Comparison of ENCODE assay signal across 11 cellular contexts in the genomic region with DNA sequence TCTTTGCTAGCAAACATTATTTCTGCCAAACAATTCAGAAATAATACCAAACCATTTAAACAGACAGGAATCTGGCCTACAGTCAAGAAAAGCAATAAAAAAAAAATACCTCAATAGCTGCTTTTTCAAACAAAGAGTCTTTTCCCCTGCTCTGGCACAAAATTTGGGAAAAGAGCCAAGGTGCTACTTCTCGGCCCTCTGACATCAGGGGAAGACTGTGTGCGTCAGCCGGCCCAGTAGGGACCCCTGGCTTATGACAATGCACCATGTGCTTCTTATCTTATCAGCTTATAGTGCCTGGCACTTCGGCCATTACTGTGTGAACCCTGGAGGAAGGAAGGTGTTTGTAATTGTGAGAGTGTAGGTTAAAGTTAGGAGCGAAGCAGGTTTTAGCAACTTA.
DNase-seq lines count a peak whose midpoint lies in the region; ATAC-seq and TF ChIP-seq lines count a peak whose summit lies in the region.
"Had no signal": no experiment of that assay in that cellular context is flagged by ENCODE, and none has a peak within 500 bp of the region (broad histone marks: within the 10 kb centered on the region; RNA-seq: fewer than 3 reads in every experiment).

No MANE protein-coding gene starts in this region.

- CTCF ChIA-PET in Panc1 (lab: Charles Lee), result no interaction called here

- H3K4me1 ChIP-seq in ACC112 (ENCODE audit: control insufficient read depth, insufficient read depth, low read length, unreplicated experiment) (peaks cover 42% of the 10 kb centered on the region), Panc1 (ENCODE audit: control insufficient read depth, insufficient read depth, low read length) (peaks cover 60% of the 10 kb centered on the region), gastroesophageal sphincter (peaks cover 0 to 20% (median 0%) of the 10 kb centered on the region in 3 donors), osteoblast (ENCODE audit: insufficient read depth, low read length) (peaks cover 15% of the 10 kb centered on the region)

- ATAC-seq in Panc1 (peak; percentile 46), gastroesophageal sphincter (peak; percentile 74)
- ATAC-seq: natural killer cell had no signal

- H2AFZ ChIP-seq in ACC112 (ENCODE audit: low read length, unreplicated experiment), result peak overlapping the region; percentile 34
- H2AFZ ChIP-seq in osteoblast (ENCODE audit: low read length), result no peak overlapping the region

- POLR2A ChIA-PET in Panc1 (lab: Charles Lee), result interaction anchor here (0.5 kb wide), 1 partner anchor 30 kb away, joined by 3 read pairs; no protein-coding TSS in a partner anchor

- in situ Hi-C loops in Panc1 (cut with HindIII; ENCODE audit: low pct_unique_long_range_greater_than_20kb, low sequenced_read_pairs), result no loop called here

- 18 to 22% methylated on average over 4 to 5 of the region's 5 CpGs for whole genome bisulfite sequencing in gastroesophageal sphincter (ENCODE audit: low coverage in 1 of 2), 2 donors

- no peaks in the 10 kb centered on the region for H4K20me1 ChIP-seq in osteoblast (ENCODE audit: insufficient read depth, low read length)

- H3K9me3 ChIP-seq in Panc1 (ENCODE audit: control insufficient read depth, insufficient read depth, low read depth, low read length), result no peaks in the 10 kb centered on the region; the same call in 1 of the 2 replicates
- no peaks in the 10 kb centered on the region for H3K9me3 ChIP-seq in gastroesophageal sphincter
- H3K9me3 ChIP-seq in osteoblast (ENCODE audit: low read depth, low read length), result no peaks in the 10 kb centered on the region

- peak; percentile 8 for TF ChIP-seq EP300 in gastroesophageal sphincter (IDR thresholded peaks at IDR 0.05)

- H3K36me3 ChIP-seq in ACC112 (ENCODE audit: insufficient read depth, low read length) (no peaks in the 10 kb centered on the region), Panc1 (ENCODE audit: control insufficient read depth, insufficient read depth, low read length) (no peaks in the 10 kb centered on the region), gastroesophageal sphincter (no peaks in the 10 kb centered on the region), osteoblast (ENCODE audit: insufficient read depth, low read length) (no peaks in the 10 kb centered on the region)

- H3K27ac ChIP-seq in ACC112 (ENCODE audit: low read depth, low read length), result peak overlapping the region; percentile 96
- peak overlapping the region; percentile 97 for H3K27ac ChIP-seq in Panc1 (ENCODE audit: low read length)
- peak overlapping the region in 1 of 4 donors; percentile 18 for H3K27ac ChIP-seq in gastroesophageal sphincter
- H3K27ac ChIP-seq in osteoblast (ENCODE audit: low read depth, low read length), result peak overlapping the region; percentile 90

- no TSS peak for BruUV-seq in Panc1 (replicated peaks; lab: Mats Ljungman, UMichigan)

- no peak for TF ChIP-seq CTCF in Panc1 (IDR thresholded peaks at IDR 0.05)
- no peak for TF ChIP-seq CTCF in gastroesophageal sphincter (IDR thresholded peaks at IDR 0.05)
- no peak for TF ChIP-seq CTCF in osteoblast (IDR thresholded peaks at IDR 0.05; ENCODE audit: extremely low read depth, low read depth, low read length)
- TF ChIP-seq CTCF in foreskin fibroblast (IDR thresholded peaks at IDR 0.05; ENCODE audit: low read depth, low read length), result no peak

- H3K27me3 ChIP-seq in ACC112 (ENCODE audit: insufficient read depth, low read length), result no peaks in the 10 kb centered on the region
- no peaks in the 10 kb centered on the region for H3K27me3 ChIP-seq in Panc1 (ENCODE audit: control insufficient read depth, insufficient read depth, low read length)
- no peaks in the 10 kb centered on the region for H3K27me3 ChIP-seq in gastroesophageal sphincter
- no peaks in the 10 kb centered on the region for H3K27me3 ChIP-seq in osteoblast (ENCODE audit: insufficient read depth, low read length)

- H3K79me2 ChIP-seq in ACC112 (ENCODE audit: control insufficient read depth, insufficient read depth, low read length, unreplicated experiment) (no peaks in the 10 kb centered on the region), osteoblast (ENCODE audit: insufficient read depth, low read length) (no peaks in the 10 kb centered on the region)

- DNase-seq in Panc1 (ENCODE audit: low read depth, low spot score) (peak; percentile 25), osteoblast (ENCODE audit: insufficient read length, low spot score, missing footprints) (no peak), HK-2 (ENCODE audit: unreplicated experiment) (no peak), foreskin fibroblast (no peak), dedifferentiated amniotic fluid mesenchymal stem cell (ENCODE audit: extremely low spot score) (no peak), GF-D8 (lab: John Stamatoyannopoulos, UW) (no peak)
- DNase-seq: erythroblast, natural killer cell, NCI-H1694 had no signal

- TF ChIP-seq POLR2A in gastroesophageal sphincter (IDR thresholded peaks at IDR 0.05), result no peak

- H3K4me3 ChIP-seq in ACC112 (ENCODE audit: low read depth, low read length) (no peak overlapping the region), Panc1 (ENCODE audit: low read depth in 2 of 2, low read length in 2 of 2) (peak overlapping the region in 1 of 2 experiments; percentile 16; a peak in 2 of 4 replicates), gastroesophageal sphincter (no peak overlapping the region), osteoblast (ENCODE audit: insufficient read depth, low read length) (no peak overlapping the region), foreskin fibroblast (ENCODE audit: low read depth in 1 of 2, low read length in 2 of 2) (no peak overlapping the region)

- intact Hi-C loops in Panc1 (cut with micrococcal nuclease; ENCODE audit: unreplicated experiment), result no loop called here

- H3K4me2 ChIP-seq in osteoblast (ENCODE audit: insufficient read depth, low read length), result no peak overlapping the region
